Comparison of ENCODE assay signal across 19 cellular contexts in genomic region chr14:64422006-64422405, GRCh38.
"Had no signal": no experiment of that assay in that cellular context is flagged by ENCODE, and none has a peak within 500 bp of the region (broad histone marks: within the 10 kb centered on the region; RNA-seq: fewer than 3 reads in every experiment).

No MANE protein-coding gene starts in this region.

- H2AFZ ChIP-seq: neural progenitor cell had no signal

- H3K27me3 ChIP-seq: heart left ventricle, neural progenitor cell, testis had no signal

- DNase-seq: activated CD4-positive, alpha-beta T cell treated with anti-CD3 and anti-CD28 coated beads for 48 hours; activated CD8-positive, alpha-beta memory T cell treated with anti-CD3 and anti-CD28 coated beads, Interleukin-2, amount 50 U/mL, for 4 hours; activated naive CD8-positive, alpha-beta T cell treated with anti-CD3 and anti-CD28 coated beads, Interleukin-2, amount 10 ng/mL, durations not matched to agents 7 days and 5 days; effector CD4-positive, alpha-beta T cell; heart left ventricle; left ventricle myocardium superior; mammary epithelial cell; naive thymus-derived CD8-positive, alpha-beta T cell; posterior cingulate gyrus; small intestine; stimulated activated CD4-positive, alpha-beta T cell treated with anti-CD3 and anti-CD28 coated beads, Interleukin-15, amount 100 ng/mL, for 24 hours; stimulated activated naive B cell treated with anti-CD40 and anti-IgM and Interleukin-4, amounts not matched to agents 10 μg/mL and 1 μg/mL and 100 μg/mL, for 72 hours; T-cell; testis had no signal

- H3K9me3 ChIP-seq: heart left ventricle, testis had no signal

- H3K9me3 Mint-ChIP-seq: activated naive CD8-positive, alpha-beta T cell treated with anti-CD3 and anti-CD28 coated beads, Interleukin-2, amount 10 ng/mL, durations not matched to agents 7 days and 5 days; activated T-helper 1 cell treated with anti-CD3 and anti-CD28 coated beads, Interleukin-12 subunit alpha, Interleukin-12 subunit beta, Interleukin-2, Interleukin-4 antibody, amounts not matched to agents 30 ng/mL and 10 ng/mL and 1 ng/mL, durations not matched to agents 14 hours and 24 hours and 36 hours; dendritic cell treated with granulocyte-macrophage colony-stimulating factor and Interleukin-4, amounts not matched to agents 40 ng/mL and 50 ng/mL, for 4 days; mesothelial cell of epicardium; naive thymus-derived CD8-positive, alpha-beta T cell; neural progenitor cell; stimulated activated naive B cell treated with anti-CD40 and anti-IgM and Interleukin-4, amounts not matched to agents 10 μg/mL and 1 μg/mL and 100 μg/mL, for 72 hours; T-cell had no signal

- H3K9ac ChIP-seq: neural progenitor cell had no signal

- H3K4me2 ChIP-seq: neural progenitor cell had no signal

- ATAC-seq: heart left ventricle; left ventricle myocardium superior; naive thymus-derived CD8-positive, alpha-beta T cell; sciatic nerve; T-cell had no signal

- H3K4me3 ChIP-seq: heart left ventricle, neural progenitor cell, testis had no signal

- H3K4me1 ChIP-seq: heart left ventricle, neural progenitor cell, testis had no signal

- H3K27ac Mint-ChIP-seq: activated naive CD8-positive, alpha-beta T cell treated with anti-CD3 and anti-CD28 coated beads, Interleukin-2, amount 10 ng/mL, durations not matched to agents 7 days and 5 days; dendritic cell treated with granulocyte-macrophage colony-stimulating factor and Interleukin-4, amounts not matched to agents 40 ng/mL and 50 ng/mL, for 4 days; mesothelial cell of epicardium; neural progenitor cell; stimulated activated naive B cell treated with anti-CD40 and anti-IgM and Interleukin-4, amounts not matched to agents 10 μg/mL and 1 μg/mL and 100 μg/mL, for 72 hours; T-cell had no signal

- H3K27ac ChIP-seq: heart left ventricle, neural progenitor cell, testis had no signal
